18 cellular contexts compared by ENCODE assay signal in the genomic region with DNA sequence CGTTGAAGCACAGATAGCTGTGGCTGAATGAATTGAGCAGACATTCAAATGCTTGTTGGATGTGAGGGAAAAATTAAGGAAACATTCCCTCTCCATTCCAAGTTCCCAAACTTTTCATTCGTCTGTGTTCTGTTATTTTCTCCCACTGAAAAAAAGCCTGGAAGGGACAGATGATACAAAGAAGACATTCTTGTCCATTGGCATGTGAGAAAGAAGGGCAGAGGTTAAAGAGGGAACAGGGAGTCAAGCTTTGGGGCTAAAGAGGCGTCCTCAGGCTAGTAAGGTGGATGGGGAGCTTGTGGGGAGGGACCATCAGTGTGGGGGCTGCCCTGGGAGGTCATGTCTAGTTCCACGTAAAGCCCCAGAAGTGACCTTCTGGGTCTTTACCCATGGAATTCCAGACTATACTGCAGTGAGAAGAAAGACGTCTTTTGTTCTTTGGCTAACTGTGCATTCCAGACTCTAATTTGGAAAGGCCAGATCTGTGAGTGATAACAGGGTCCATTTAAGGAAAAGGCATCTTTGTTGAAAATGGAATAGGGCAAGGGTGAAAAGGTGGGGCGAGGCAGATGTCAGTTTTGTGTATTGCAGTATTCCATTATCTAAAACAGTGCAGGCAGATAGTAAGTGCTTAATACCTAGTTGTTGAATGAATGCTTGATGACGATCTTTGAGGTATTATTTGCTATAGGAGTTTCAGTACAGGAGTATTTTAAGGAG.
DNase-seq lines count a peak whose midpoint lies in the region; ATAC-seq and TF ChIP-seq lines count a peak whose summit lies in the region.
"Had no signal": no experiment of that assay in that cellular context is flagged by ENCODE, and none has a peak within 500 bp of the region (broad histone marks: within the 10 kb centered on the region; RNA-seq: fewer than 3 reads in every experiment).

No MANE protein-coding gene starts in this region.

- CTCF ChIA-PET in Panc1 (lab: Charles Lee) = no interaction called here

- H3K4me3 ChIP-seq in DND-41 (ENCODE audit: low read depth in 1 of 2, low read length in 2 of 2) (no peak overlapping the region), Panc1 (ENCODE audit: low read depth in 2 of 2, low read length in 2 of 2) (no peak overlapping the region), endodermal cell (ENCODE audit: low read length) (peak overlapping the region; percentile 15), neural progenitor cell (no peak overlapping the region), upper lobe of right lung (no peak overlapping the region)
- H3K4me3 ChIP-seq: A549, GM23248, MG63 had no signal

- H3K9me3 Mint-ChIP-seq in endodermal cell = peaks cover 1% of the 10 kb centered on the region
- peaks cover 19% of the 10 kb centered on the region for H3K9me3 Mint-ChIP-seq in neural progenitor cell

- DNase-seq in DND-41 (no peak), Panc1 (ENCODE audit: low read depth, low spot score) (no peak), endodermal cell (no peak), neural progenitor cell (ENCODE audit: low spot score) (peak; percentile 37), pons (ENCODE audit: low spot score) (no peak), upper lobe of right lung (no peak), NCI-H1436 treated with DMSO at 0.1 percent for 48 hours (lab: John Stamatoyannopoulos, UW) (no peak)
- DNase-seq: GDM1, GM23248, MG63, NCI-H1092 treated with DMSO at 0.1 percent for 48 hours, NCI-H1694 treated with DMSO at 0.1 percent for 48 hours, NCI-H748 treated with DMSO at 0.1 percent for 48 hours, SHP77 treated with DMSO at 0.1 percent for 48 hours had no signal

- H4K20me1 ChIP-seq in DND-41 (ENCODE audit: insufficient read depth, low read length) (peaks cover 20% of the 10 kb centered on the region), neural progenitor cell (ENCODE audit: low read depth) (peaks cover 54% of the 10 kb centered on the region)

- no peak overlapping the region for H2AFZ ChIP-seq in DND-41 (ENCODE audit: low read depth, low read length)
- no peak overlapping the region for H2AFZ ChIP-seq in neural progenitor cell (replicated peaks)
- H2AFZ ChIP-seq: GM23248 had no signal

- H3K36me3 Mint-ChIP-seq in endodermal cell (ENCODE audit: low read depth) (peaks cover 22% of the 10 kb centered on the region), neural progenitor cell (peaks cover 50% of the 10 kb centered on the region)

- POLR2A ChIA-PET in Panc1 (lab: Charles Lee) = no interaction called here

- peaks cover 12% of the 10 kb centered on the region for H3F3A ChIP-seq in neural progenitor cell (ENCODE audit: low read depth)

- H3K4me1 ChIP-seq in DND-41 (ENCODE audit: insufficient read depth, low read length) (peaks cover 35% of the 10 kb centered on the region), Panc1 (ENCODE audit: control insufficient read depth, insufficient read depth, low read length) (peaks cover 11% of the 10 kb centered on the region; the same call in 1 of the 2 replicates), endodermal cell (ENCODE audit: control insufficient read depth, insufficient read depth, low read length) (peaks cover 15% of the 10 kb centered on the region), neural progenitor cell (peaks cover 32% of the 10 kb centered on the region), upper lobe of right lung (no peaks in the 10 kb centered on the region)
- H3K4me1 ChIP-seq: A549 had no signal

- no peaks in the 10 kb centered on the region for H3K9me3 ChIP-seq in DND-41 (ENCODE audit: insufficient read depth, low read length, severe bottlenecking)
- H3K9me3 ChIP-seq in Panc1 (ENCODE audit: control insufficient read depth, insufficient read depth, low read depth, low read length) = no peaks in the 10 kb centered on the region
- peaks cover 10% of the 10 kb centered on the region for H3K9me3 ChIP-seq in endodermal cell (ENCODE audit: control insufficient read depth, low read length)
- H3K9me3 ChIP-seq in neural progenitor cell (ENCODE audit: low read depth) = no peaks in the 10 kb centered on the region
- H3K9me3 ChIP-seq in upper lobe of right lung = no peaks in the 10 kb centered on the region
- H3K9me3 ChIP-seq: A549, MG63 had no signal

- ATAC-seq in DND-41 (ENCODE audit: insufficient read depth, low read depth) = no peak
- no peak for ATAC-seq in Panc1
- ATAC-seq in HG02870 (IDR thresholded peaks at IDR 0.05; ENCODE audit: unreplicated experiment) = no peak
- no peak for ATAC-seq in upper lobe of right lung
- ATAC-seq: A549 had no signal

- H3K4me2 ChIP-seq in DND-41 (ENCODE audit: insufficient read depth, low read length) (no peak overlapping the region), neural progenitor cell (peak overlapping the region; percentile 56)
- H3K4me2 ChIP-seq: A549, KMS-11 had no signal

- no peak for TF ChIP-seq CTCF in DND-41 (IDR thresholded peaks at IDR 0.05; ENCODE audit: borderline replicate concordance, extremely low read depth, low read length, poor library complexity, severe bottlenecking)
- no peak for TF ChIP-seq CTCF in Panc1 (IDR thresholded peaks at IDR 0.05)
- no peak for TF ChIP-seq CTCF in endodermal cell (conservative IDR thresholded peaks at IDR 0.05)
- TF ChIP-seq CTCF in neural progenitor cell (IDR thresholded peaks at IDR 0.05) = no peak
- no peak for TF ChIP-seq CTCF in upper lobe of right lung (IDR thresholded peaks at IDR 0.05)

- H3K79me2 ChIP-seq in DND-41 (ENCODE audit: insufficient read depth, low read length) = peaks cover 94% of the 10 kb centered on the region
- H3K79me2 ChIP-seq in neural progenitor cell (ENCODE audit: low read depth) = peaks cover 100% of the 10 kb centered on the region

- H3K9ac ChIP-seq in DND-41 (ENCODE audit: low read depth, low read length) (no peak overlapping the region), endodermal cell (ENCODE audit: extremely low read depth, low read length, poor library complexity, severe bottlenecking) (no peak overlapping the region), neural progenitor cell (no peak overlapping the region)
- H3K9ac ChIP-seq: GM23248, KMS-11 had no signal

- H3K27me3 ChIP-seq in DND-41 (ENCODE audit: insufficient read depth, low read length, poor library complexity) (no peaks in the 10 kb centered on the region), Panc1 (ENCODE audit: control insufficient read depth, insufficient read depth, low read length) (no peaks in the 10 kb centered on the region), endodermal cell (ENCODE audit: control insufficient read depth, insufficient read depth, low read length, poor library complexity, severe bottlenecking) (no peaks in the 10 kb centered on the region), neural progenitor cell (no peaks in the 10 kb centered on the region), upper lobe of right lung (no peaks in the 10 kb centered on the region)
- H3K27me3 ChIP-seq: MG63 had no signal

- in situ Hi-C loops in Panc1 (cut with HindIII; ENCODE audit: low pct_unique_long_range_greater_than_20kb, low sequenced_read_pairs) = no loop called here

- WGBS in endodermal cell (ENCODE audit: insufficient coverage in 1 of 2, insufficient read length in 1 of 2), 2 experiments = 63 to 69% methylated on average over 2 to 7 of the region's 7 CpGs

- H3K27ac Mint-ChIP-seq in endodermal cell (peak overlapping the region; percentile 2), neural progenitor cell (peak overlapping the region; percentile 55)

- no peaks in the 10 kb centered on the region; the same call in 1 of the 2 replicates for H3K36me3 ChIP-seq in DND-41 (ENCODE audit: insufficient read depth, low read length)
- H3K36me3 ChIP-seq in Panc1 (ENCODE audit: control insufficient read depth, insufficient read depth, low read length) = no peaks in the 10 kb centered on the region
- H3K36me3 ChIP-seq in endodermal cell (ENCODE audit: control insufficient read depth, insufficient read depth, low read length) = peaks cover 65% of the 10 kb centered on the region
- H3K36me3 ChIP-seq in neural progenitor cell = no peaks in the 10 kb centered on the region
- no peaks in the 10 kb centered on the region for H3K36me3 ChIP-seq in upper lobe of right lung
- H3K36me3 ChIP-seq: MG63 had no signal

- H3K4me3 Mint-ChIP-seq in endodermal cell (no peak overlapping the region), neural progenitor cell (no peak overlapping the region)

- BruUV-seq in Panc1 (replicated peaks; lab: Mats Ljungman, UMichigan) = no TSS peak

- peaks cover 41% of the 10 kb centered on the region for H3K4me1 Mint-ChIP-seq in endodermal cell
- peaks cover 22% of the 10 kb centered on the region for H3K4me1 Mint-ChIP-seq in neural progenitor cell

- no peaks in the 10 kb centered on the region for H3K27me3 Mint-ChIP-seq in endodermal cell (ENCODE audit: insufficient read depth)
- H3K27me3 Mint-ChIP-seq in neural progenitor cell (ENCODE audit: insufficient read depth, low read depth) = peaks cover 2% of the 10 kb centered on the region

- H3K27ac ChIP-seq in DND-41 (ENCODE audit: low read length) = 0 out of 2 replicates have a peak overlapping the region, but pooled peaks have one; percentile 64
- H3K27ac ChIP-seq in Panc1 (ENCODE audit: low read length) = peak overlapping the region; percentile 51
- H3K27ac ChIP-seq in endodermal cell (ENCODE audit: low read depth, low read length) = peak overlapping the region; percentile 45
- peak overlapping the region; percentile 55 for H3K27ac ChIP-seq in neural progenitor cell
- no peak overlapping the region for H3K27ac ChIP-seq in upper lobe of right lung
- H3K27ac ChIP-seq: A549, C4-2B, GM23248, KMS-11 had no signal

- intact Hi-C loops in Panc1 (cut with micrococcal nuclease; ENCODE audit: unreplicated experiment) (no loop called here), upper lobe of right lung (cut with DNase I) (no loop called here)
